ENCODE assay signal across 8 cellular contexts in genomic region chr2:89840170-89840569, GRCh38.
A peak's percentile ranks its signal among the peaks of the same experiment; 100 is the strongest.
DNase-seq lines count a peak whose midpoint lies in the region; ATAC-seq, FAIRE-seq and TF ChIP-seq lines count a peak whose summit lies in the region.
"Not testable (repeated sequence)": the region's sequence is repeated elsewhere in the genome, so short reads cannot be mapped to it uniquely, and the experiment has no call there.

No MANE protein-coding gene starts in this region.

- TF ChIP-seq RAD21 in A549 (conservative IDR thresholded peaks at IDR 0.05 in 1 of 2, IDR thresholded peaks at IDR 0.05 in 1 of 2); HepG2 (CRISPR knock-in tag; IDR thresholded peaks at IDR 0.05): not testable (repeated sequence)

- not testable (repeated sequence) for DNase-seq in A549 (ENCODE audit: low read depth in 1 of 2, low spot score in 1 of 2); heart right ventricle; HepG2 (ENCODE audit: low spot score); pancreas
- peak; percentile 82 for DNase-seq in endothelial cell of umbilical vein (ENCODE audit: low read depth, low spot score)

- not testable (repeated sequence) for TF ChIP-seq EP300 in A549 (IDR thresholded peaks at IDR 0.05); HepG2 (IDR thresholded peaks at IDR 0.05; ENCODE audit: low read depth in 2 of 2, low read length in 2 of 2); HepG2 (CRISPR knock-in tag; IDR thresholded peaks at IDR 0.05; ENCODE audit: borderline replicate concordance)

- dilution Hi-C loops in endothelial cell of umbilical vein (cut with MboI; ENCODE audit: extremely low pct_ligation_motif_present, low sequenced_read_pairs): not testable (repeated sequence)

- not testable (repeated sequence) for H3K9me1 ChIP-seq in endothelial cell of umbilical vein (replicated peaks; ENCODE audit: control insufficient read depth, extremely low read depth, insufficient read depth, low read length)

- H3K9me3 ChIP-seq in A549 (peaks cover 18% of the 10 kb centered on the region), endothelial cell of umbilical vein (replicated peaks; ENCODE audit: control insufficient read depth, insufficient read depth, low read length) (peaks cover 54% of the 10 kb centered on the region), heart right ventricle (peaks cover 0 to 30% (median 4%) of the 10 kb centered on the region in 11 donors), pancreas (peaks cover 0 to 13% (median 0%) of the 10 kb centered on the region in 4 donors)
- not testable (repeated sequence) for H3K9me3 ChIP-seq in HepG2 (ENCODE audit: low read length)

- not testable (repeated sequence) for BruUV-seq in endothelial cell of umbilical vein (replicated peaks; lab: Mats Ljungman, UMichigan); HepG2 (replicated peaks; lab: Mats Ljungman, UMichigan)

- not testable (repeated sequence) for FAIRE-seq in A549 (lab: Jason Lieb, UNC); endothelial cell of umbilical vein (lab: Jason Lieb, UNC); HepG2 (lab: Jason Lieb, UNC); pancreas (lab: Jason Lieb, UNC)

- not testable (repeated sequence) for H4K20me1 ChIP-seq in endothelial cell of umbilical vein (replicated peaks; ENCODE audit: control insufficient read depth, extremely low read depth, insufficient read depth, low read length); HepG2 (ENCODE audit: insufficient read depth, low read length)

- not testable (repeated sequence) for H3K4me2 ChIP-seq in A549; endothelial cell of umbilical vein (ENCODE audit: insufficient read depth, low read length); HepG2 (ENCODE audit: low read depth, low read length)

- H3K4me1 ChIP-seq in A549; endothelial cell of umbilical vein (ENCODE audit: control insufficient read depth, extremely low read depth, insufficient read depth, low read length); heart right ventricle; HepG2 (ENCODE audit: insufficient read depth, low read length); pancreas: not testable (repeated sequence)

- in situ Hi-C loops in HepG2 (cut with HindIII; ENCODE audit: extremely low pct_ligation_motif_present, low pct_unique_long_range_greater_than_20kb): not testable (repeated sequence)

- not testable (repeated sequence) for H3K9ac ChIP-seq in endothelial cell of umbilical vein (replicated peaks; ENCODE audit: extremely low read depth, insufficient read depth, low read length); HepG2 (ENCODE audit: insufficient read depth, low read depth, low read length)

- not testable (repeated sequence) for H3K27ac ChIP-seq in A549; endothelial cell of umbilical vein (ENCODE audit: insufficient read depth, low read depth, low read length); heart right ventricle; HepG2 (ENCODE audit: extremely low read length, insufficient read depth, low read length); pancreas

- intact Hi-C loops in endothelial cell of umbilical vein (cut with micrococcal nuclease); heart right ventricle (cut with DNase I); HepG2 (cut with micrococcal nuclease; ENCODE audit: unreplicated experiment); pancreas (cut with DNase I): not testable (repeated sequence)

- CTCF ChIA-PET in A549 (lab: Yijun Ruan, JAX); endothelial cell of umbilical vein (lab: Charles Lee); HepG2 (lab: Yijun Ruan, JAX; ENCODE audit: low intra/inter-chr PET ratio, low total read pairs): not testable (repeated sequence)

- not testable (repeated sequence) for H3K36me3 ChIP-seq in endothelial cell of umbilical vein (ENCODE audit: control insufficient read depth in 2 of 2, extremely low read depth in 1 of 2, insufficient read depth in 2 of 2, low read length in 2 of 2); heart right ventricle; HepG2 (replicated peaks in 1 of 2; ENCODE audit: control insufficient read depth in 1 of 2, insufficient read depth in 2 of 2, low read length in 2 of 2); pancreas

- TF ChIP-seq CTCF in A549 (IDR thresholded peaks at IDR 0.05); endothelial cell of umbilical vein (IDR thresholded peaks at IDR 0.05; ENCODE audit: extremely low read depth in 1 of 2, insufficient read depth in 1 of 2, low read depth in 1 of 2, low read length in 2 of 2); heart right ventricle (IDR thresholded peaks at IDR 0.05); HepG2 (CRISPR knock-in tag; IDR thresholded peaks at IDR 0.05); pancreas (IDR thresholded peaks at IDR 0.05): not testable (repeated sequence)

- TF ChIP-seq POLR2A in A549 (IDR thresholded peaks at IDR 0.05; ENCODE audit: low read length); endothelial cell of umbilical vein (IDR thresholded peaks at IDR 0.05; ENCODE audit: low read depth, low read length); HepG2 (IDR thresholded peaks at IDR 0.05; ENCODE audit: insufficient read depth in 1 of 2, low read depth in 2 of 2, low read length in 2 of 2): not testable (repeated sequence)

- 4% methylated on average over 9 of the region's 9 CpGs for WGBS in A549 (ENCODE audit: missing lambda C conversion rate)
- WGBS in heart right ventricle, 2 donors: 64 to 73% methylated on average over 9 of the region's 9 CpGs
- WGBS in HepG2 (ENCODE audit: low lambda C conversion rate): 14% methylated on average over 9 of the region's 9 CpGs
- WGBS in pancreas, 2 donors: 52 to 57% methylated on average over 9 of the region's 9 CpGs

- H3K27me3 ChIP-seq in endothelial cell of umbilical vein (ENCODE audit: control insufficient read depth in 2 of 2, insufficient read depth in 2 of 2, low read length in 2 of 2); HepG2 (ENCODE audit: control insufficient read depth in 1 of 2, insufficient read depth in 2 of 2, low read length in 2 of 2); pancreas: not testable (repeated sequence)
- peaks cover 0 to 22% (median 0%) of the 10 kb centered on the region in 7 donors for H3K27me3 ChIP-seq in heart right ventricle

- H3K4me3 ChIP-seq in A549; endothelial cell of umbilical vein (replicated peaks in 1 of 3; ENCODE audit: insufficient read depth in 1 of 3, low read depth in 1 of 3, low read length in 3 of 3); heart right ventricle; HepG2 (replicated peaks in 1 of 3; ENCODE audit: insufficient read depth in 1 of 3, low read depth in 2 of 3, low read length in 3 of 3); pancreas: not testable (repeated sequence)

- POLR2A ChIA-PET in A549 (lab: Yijun Ruan, JAX); endothelial cell of umbilical vein (lab: Charles Lee); HepG2 (lab: Yijun Ruan, JAX): not testable (repeated sequence)

- ATAC-seq in A549: peak; percentile 55 to 60; a peak in 5 of 6 replicates
- peak; percentile 29 for ATAC-seq in GM18873 (IDR thresholded peaks at IDR 0.05; ENCODE audit: low FRiP score, unreplicated experiment)
- peak; percentile 37 for ATAC-seq in HG02798 (IDR thresholded peaks at IDR 0.05; ENCODE audit: poor library complexity, unreplicated experiment)
- peak; percentile 41 for ATAC-seq in SK-N-SH treated with all-trans-retinoic acid at 6 μM for 48 hours
- ATAC-seq in heart right ventricle: peak; percentile 25 to 63 (median 42)
- peak; percentile 33; the same call in 2 of the 3 replicates for ATAC-seq in HepG2
- peak in 3 of 4 donors; percentile 21 to 43 (median 31) for ATAC-seq in pancreas

- not testable (repeated sequence) for H2AFZ ChIP-seq in endothelial cell of umbilical vein (ENCODE audit: low read depth, low read length); HepG2 (ENCODE audit: low read length)

- H3K79me2 ChIP-seq in endothelial cell of umbilical vein (ENCODE audit: control insufficient read depth, insufficient read depth, low read length); HepG2 (ENCODE audit: insufficient read depth, low read length): not testable (repeated sequence)

TF ChIP-seq in HepG2, 621 proteins besides CTCF, POLR2A, EP300 and RAD21:
- peak; percentile 76; the same call in 1 of the 2 replicates for TF ChIP-seq SOX6 (IDR thresholded peaks at IDR 0.05)
- not testable (repeated sequence) for TF ChIP-seq SOX6, LCORL (CRISPR knock-in tag; IDR thresholded peaks at IDR 0.05)
- peak; percentile 32; the same call in 1 of the 2 replicates for TF ChIP-seq FOXK2 (IDR thresholded peaks at IDR 0.05)
- TF ChIP-seq LCORL (IDR thresholded peaks at IDR 0.05): peak; percentile 5; the same call in 1 of the 2 replicates
- TF ChIP-seq PHB2 (IDR thresholded peaks at IDR 0.05; ENCODE audit: partially characterized antibody): peak; percentile 49
TF ChIP-seq in HepG2: peak in this region for 4; not testable (repeated sequence) for 617.
